ENCODE assay signal across 1 cellular context in the genomic region with DNA sequence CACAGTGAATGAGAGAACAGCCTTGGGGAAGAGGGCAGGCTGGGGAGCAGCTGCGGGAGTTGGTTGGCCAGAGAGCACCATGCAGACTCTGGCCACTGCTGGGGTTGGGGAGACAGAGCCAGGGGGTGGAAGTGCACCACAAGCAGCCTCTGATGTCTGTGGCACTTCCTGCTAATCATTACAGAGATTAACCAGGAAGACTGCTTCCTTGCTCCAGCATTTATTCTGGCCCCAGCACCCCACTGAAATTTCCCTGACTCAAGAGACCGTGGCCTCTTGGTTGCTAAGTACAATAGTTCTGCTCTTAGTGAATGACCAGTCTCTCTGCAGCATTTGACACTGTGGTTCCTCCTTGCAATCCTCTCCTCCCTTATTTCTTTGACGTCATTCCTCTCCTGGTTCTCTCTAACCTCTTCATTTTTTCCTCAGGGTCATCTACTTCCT.
A peak's percentile ranks its signal among the peaks of the same experiment; 100 is the strongest.
TF ChIP-seq lines count a peak whose summit lies in the region.

No MANE protein-coding gene starts in this region.

TF ChIP-seq in SK-N-SH, 30 proteins besides CTCF, POLR2A, EP300 and RAD21 (continued from another document):
- peak; percentile 61; the same call in 1 of the 2 replicates for TF ChIP-seq RCOR1 (IDR thresholded peaks at IDR 0.05; ENCODE audit: low read length)
- TF ChIP-seq TCF12 (IDR thresholded peaks at IDR 0.05): 0 out of 2 replicates have a peak, but pooled peaks have one; percentile 10
- no peak for TF ChIP-seq SMC3 (IDR thresholded peaks at IDR 0.05; ENCODE audit: low read depth, low read length)
- TF ChIP-seq YY1 (IDR thresholded peaks at IDR 0.05; ENCODE audit: low read depth): no peak
- peak; percentile 19 for TF ChIP-seq CHD2 (IDR thresholded peaks at IDR 0.05; ENCODE audit: low read length, partially characterized antibody)
- no peak for TF ChIP-seq TEAD4 (IDR thresholded peaks at IDR 0.05; ENCODE audit: borderline replicate concordance, insufficient read depth)
